ENCODE assay signal across 8 cellular contexts in the genomic region with DNA sequence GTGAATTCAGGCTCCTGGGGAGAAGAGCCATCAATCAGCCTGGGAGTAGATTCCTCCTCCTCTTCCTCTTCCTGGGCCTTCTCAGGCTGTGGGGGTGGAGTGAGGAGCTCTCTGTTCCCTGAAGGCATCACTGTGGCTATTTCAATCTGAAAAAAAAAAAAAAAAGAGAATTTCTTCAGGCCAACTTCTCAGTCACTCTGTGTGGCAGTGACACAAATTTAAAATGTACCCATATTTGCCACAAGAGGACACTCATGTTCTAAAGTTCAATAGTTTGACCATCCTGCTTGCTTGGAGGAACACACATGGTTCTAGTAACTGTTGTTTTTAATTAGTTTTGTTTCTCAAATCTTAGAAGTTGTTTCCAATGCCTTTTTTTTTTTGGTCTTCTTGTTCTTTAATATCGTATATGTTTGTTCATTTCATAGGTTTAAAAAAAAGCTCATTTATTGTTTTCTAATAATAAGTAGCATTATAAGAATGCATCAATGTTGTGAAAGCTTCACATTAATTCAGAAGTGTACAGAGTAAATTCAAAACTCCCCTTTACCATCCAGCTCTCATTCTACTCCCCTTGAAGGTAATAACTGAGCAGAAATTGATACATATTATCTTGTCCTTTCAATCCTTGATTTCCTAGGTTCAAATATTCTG. TPM values are rescaled to one million over a fixed set of nuclear protein-coding genes. Genes with fewer than 3 reads are reported as not detected.
DNase-seq lines count a peak whose midpoint lies in the region; ATAC-seq and TF ChIP-seq lines count a peak whose summit lies in the region.

No MANE protein-coding gene starts in this region.

- no peaks in the 10 kb centered on the region for H3K4me1 ChIP-seq in PC-9 (replicated peaks; ENCODE audit: insufficient read depth)
- H3K4me1 ChIP-seq in CD8-positive, alpha-beta T cell (ENCODE audit: insufficient read depth, low read length) = no peaks in the 10 kb centered on the region

- no peaks in the 10 kb centered on the region for H3K9me3 ChIP-seq in PC-9 (ENCODE audit: insufficient read depth, low read depth)
- no peaks in the 10 kb centered on the region for H3K9me3 ChIP-seq in CD8-positive, alpha-beta T cell (ENCODE audit: low read length)

- H3K9me3 Mint-ChIP-seq in neural crest cell = no peaks in the 10 kb centered on the region
- H3K9me3 Mint-ChIP-seq in CD8-positive, alpha-beta T cell = no peaks in the 10 kb centered on the region

- H3K27ac ChIP-seq in PC-9 = no peak overlapping the region
- H3K27ac ChIP-seq in CD8-positive, alpha-beta T cell (ENCODE audit: low read depth, low read length) = no peak overlapping the region

- POLR2A ChIA-PET in PC-9 (lab: Charles Lee; ENCODE audit: unreplicated experiment) = no interaction called here
- POLR2A ChIA-PET in CD8-positive, alpha-beta T cell (lab: Charles Lee) = no interaction called here

- peaks cover 12% of the 10 kb centered on the region for H3K4me1 Mint-ChIP-seq in neural crest cell
- no peaks in the 10 kb centered on the region for H3K4me1 Mint-ChIP-seq in CD8-positive, alpha-beta T cell (ENCODE audit: low read depth)

- no peak overlapping the region for H3K27ac Mint-ChIP-seq in neural crest cell (ENCODE audit: unreplicated experiment)
- H3K27ac Mint-ChIP-seq in CD8-positive, alpha-beta T cell = no peak overlapping the region

- H3K36me3 ChIP-seq in PC-9 (ENCODE audit: low read depth) = no peaks in the 10 kb centered on the region
- no peaks in the 10 kb centered on the region for H3K36me3 ChIP-seq in CD8-positive, alpha-beta T cell (ENCODE audit: insufficient read depth, low read length)

- no peaks in the 10 kb centered on the region for H3K27me3 Mint-ChIP-seq in neural crest cell (ENCODE audit: low read depth)
- no peaks in the 10 kb centered on the region for H3K27me3 Mint-ChIP-seq in CD8-positive, alpha-beta T cell (ENCODE audit: low read depth)

- H3K4me2 ChIP-seq in PC-9 = no peak overlapping the region

- H3K27me3 ChIP-seq in PC-9 (ENCODE audit: insufficient read depth, low read depth) = no peaks in the 10 kb centered on the region
- H3K27me3 ChIP-seq in CD8-positive, alpha-beta T cell (ENCODE audit: insufficient read depth, low read length) = no peaks in the 10 kb centered on the region

- H3K79me2 ChIP-seq in PC-9 (ENCODE audit: low read depth) = no peaks in the 10 kb centered on the region

- H3K9me2 ChIP-seq in PC-9 (ENCODE audit: insufficient read depth) = no peaks in the 10 kb centered on the region

- H4K20me1 ChIP-seq in PC-9 (ENCODE audit: insufficient read depth) = no peaks in the 10 kb centered on the region

- CTCF ChIA-PET in PC-9 (lab: Charles Lee) = interaction anchor here (0.6 to 1.1 kb wide), 20 partner anchors 55 to 1945 kb away, joined by 3 to 15 read pairs (median 4); partner anchors contain the start of gene PLEKHG7
- CTCF ChIA-PET in CD8-positive, alpha-beta T cell (lab: Charles Lee) = interaction anchor here (0.7 to 0.8 kb wide), 2 partner anchors 9 to 371 kb away, joined by 3 read pairs; no protein-coding TSS in a partner anchor

- peak; percentile 78 for TF ChIP-seq CTCF in PC-9 (conservative IDR thresholded peaks at IDR 0.05)
- peak; percentile 80 for TF ChIP-seq CTCF in epithelial cell of proximal tubule (conservative IDR thresholded peaks at IDR 0.05; ENCODE audit: low read depth, low read length)
- peak; percentile 81 for TF ChIP-seq CTCF in neural crest cell (conservative IDR thresholded peaks at IDR 0.05)
- TF ChIP-seq CTCF in CD8-positive, alpha-beta T cell (IDR thresholded peaks at IDR 0.05) = no peak

- H3F3A ChIP-seq in PC-9 (ENCODE audit: insufficient read depth, low read depth) = no peaks in the 10 kb centered on the region

- ATAC-seq in GM19452 (IDR thresholded peaks at IDR 0.05; ENCODE audit: unreplicated experiment) (peak; percentile 89), HG03521 (IDR thresholded peaks at IDR 0.05; ENCODE audit: unreplicated experiment) (peak; percentile 75)
- no peak for ATAC-seq in CD8-positive, alpha-beta T cell

- H3K36me3 Mint-ChIP-seq in neural crest cell (ENCODE audit: low read depth) = no peaks in the 10 kb centered on the region
- H3K36me3 Mint-ChIP-seq in CD8-positive, alpha-beta T cell = no peaks in the 10 kb centered on the region

- no peak overlapping the region for H2AFZ ChIP-seq in PC-9

- DNase-seq in Daoy (ENCODE audit: low read depth) (peak; percentile 25), PC-9 (no peak), epithelial cell of proximal tubule (ENCODE audit: low read depth) (no peak), neural crest cell (ENCODE audit: low read depth, low spot score) (no peak)
- no peak for DNase-seq in stimulated activated CD4-positive, alpha-beta T cell treated with anti-CD3 and anti-CD28 coated beads, Interleukin-2, amount 100 ng/mL, for 48 hours
- DNase-seq in CD8-positive, alpha-beta T cell = no peak

- BruUV-seq in PC-9 (replicated peaks; lab: Mats Ljungman, UMichigan) = no TSS peak

- H3K4me3 ChIP-seq in PC-9 = no peak overlapping the region
- H3K4me3 ChIP-seq in epithelial cell of proximal tubule (ENCODE audit: low read depth, low read length) = no peak overlapping the region
- H3K4me3 ChIP-seq in CD8-positive, alpha-beta T cell (ENCODE audit: low read depth, low read length) = no peak overlapping the region

- intact Hi-C loops in PC-9 (cut with micrococcal nuclease; ENCODE audit: unreplicated experiment) = loop anchor here (1.0 to 10.0 kb wide), 4 partner anchors 131 to 1677 kb away; no protein-coding TSS in a partner anchor
- intact Hi-C loops in CD8-positive, alpha-beta T cell (cut with DNase I, micrococcal nuclease) = loop anchor here in 1 of 2 experiments (10.0 kb wide), 1 partner anchor 347 kb away; no protein-coding TSS in a partner anchor

- no peak overlapping the region for H3K4me3 Mint-ChIP-seq in neural crest cell
- H3K4me3 Mint-ChIP-seq in CD8-positive, alpha-beta T cell = no peak overlapping the region

RNA-seq across cellular contexts. Expression of gene CCER1, which starts 23.3 kb away (rescaled TPM):
- not detected in 2 replicates for total RNA-seq in Daoy (2014; rRNA removed; shearing (Covaris generic))
- total RNA-seq in PC-9 (2021) (not detected in 2 replicates), epithelial cell of proximal tubule (not detected in 2 replicates), neural crest cell (not detected in 2 replicates)
- total RNA-seq in CD8-positive, alpha-beta T cell = not detected

RNA-seq across cellular contexts. Expression of gene EPYC, which starts 26.5 kb away (rescaled TPM):
- not detected in 2 replicates for total RNA-seq in Daoy (2014; rRNA removed; shearing (Covaris generic))
- total RNA-seq in PC-9 (2021) (not detected in 2 replicates), epithelial cell of proximal tubule (not detected in 2 replicates), neural crest cell (not detected in 2 replicates)
- total RNA-seq in CD8-positive, alpha-beta T cell = not detected
